Comparison of ENCODE assay signal across 18 cellular contexts in genomic region chr1:204572923-204573562, GRCh38.
"Had no signal": no experiment of that assay in that cellular context is flagged by ENCODE, and none has a peak within 500 bp of the region (broad histone marks: within the 10 kb centered on the region; RNA-seq: fewer than 3 reads in every experiment).

No MANE protein-coding gene starts in this region.

- H3K4me1 ChIP-seq: ascending aorta, prostate gland had no signal

- H3K4me3 Mint-ChIP-seq: activated CD8-positive, alpha-beta T cell treated with anti-CD3 and anti-CD28 coated beads, Interleukin-2, amount 10 ng/mL, durations not matched to agents 7 days and 5 days; activated naive CD8-positive, alpha-beta T cell treated with anti-CD3 and anti-CD28 coated beads, Interleukin-2, amount 50 U/mL, for 24 hours; nephron had no signal

- H3K36me3 ChIP-seq: ascending aorta, prostate gland, transverse colon had no signal

- H3K27me3 Mint-ChIP-seq: activated naive CD8-positive, alpha-beta T cell treated with anti-CD3 and anti-CD28 coated beads, Interleukin-2, amount 50 U/mL, for 24 hours had no signal

- H3K4me3 ChIP-seq: ascending aorta, esophagus muscularis mucosa, prostate gland, skin epidermis, transverse colon had no signal

- H3K9me3 ChIP-seq: ascending aorta, esophagus muscularis mucosa, prostate gland, transverse colon had no signal

- H3K27ac Mint-ChIP-seq: activated CD8-positive, alpha-beta T cell treated with anti-CD3 and anti-CD28 coated beads, Interleukin-2, amount 10 ng/mL, durations not matched to agents 7 days and 5 days; activated naive CD8-positive, alpha-beta T cell treated with anti-CD3 and anti-CD28 coated beads, Interleukin-2, amount 50 U/mL, for 24 hours; nephron; WTC11 had no signal

- H3K27me3 ChIP-seq: ascending aorta, esophagus muscularis mucosa, transverse colon had no signal

- H3K9me3 Mint-ChIP-seq: activated naive CD8-positive, alpha-beta T cell treated with anti-CD3 and anti-CD28 coated beads, Interleukin-2, amount 50 U/mL, for 24 hours; nephron had no signal

- DNase-seq: activated CD4-positive, alpha-beta T cell treated with anti-CD3 and anti-CD28 coated beads for 4 hours; activated CD8-positive, alpha-beta memory T cell treated with anti-CD3 and anti-CD28 coated beads, Interleukin-2, amount 50 U/mL, for 4 hours; activated CD8-positive, alpha-beta T cell treated with anti-CD3 and anti-CD28 coated beads, Interleukin-2, amount 10 ng/mL, durations not matched to agents 7 days and 5 days; activated gamma-delta T cell treated with Interleukin-2 at 50 U/mL for 16 hours; activated naive CD8-positive, alpha-beta T cell treated with anti-CD3 and anti-CD28 coated beads, Interleukin-2, amount 50 U/mL, for 24 hours; glutamatergic neuron; right cardiac atrium; stimulated activated CD4-positive, alpha-beta T cell treated with anti-CD3 and anti-CD28 coated beads, Interleukin-15, amount 100 ng/mL, for 24 hours; stimulated activated CD4-positive, alpha-beta T cell treated with anti-CD3 and anti-CD28 coated beads, Interleukin-4, amount 100 ng/mL, for 24 hours; stimulated activated naive CD8-positive, alpha-beta T cell treated with anti-CD3 and anti-CD28 coated beads, Interleukin-15, Interleukin-2, amounts not matched to agents 100 U/mL and 50 U/mL, for 24 hours; T-helper 2 cell; transverse colon had no signal

- H3K27ac ChIP-seq: ascending aorta, esophagus muscularis mucosa, prostate gland, skin epidermis, transverse colon had no signal
